ENCODE assay signal across 8 cellular contexts in the genomic region with DNA sequence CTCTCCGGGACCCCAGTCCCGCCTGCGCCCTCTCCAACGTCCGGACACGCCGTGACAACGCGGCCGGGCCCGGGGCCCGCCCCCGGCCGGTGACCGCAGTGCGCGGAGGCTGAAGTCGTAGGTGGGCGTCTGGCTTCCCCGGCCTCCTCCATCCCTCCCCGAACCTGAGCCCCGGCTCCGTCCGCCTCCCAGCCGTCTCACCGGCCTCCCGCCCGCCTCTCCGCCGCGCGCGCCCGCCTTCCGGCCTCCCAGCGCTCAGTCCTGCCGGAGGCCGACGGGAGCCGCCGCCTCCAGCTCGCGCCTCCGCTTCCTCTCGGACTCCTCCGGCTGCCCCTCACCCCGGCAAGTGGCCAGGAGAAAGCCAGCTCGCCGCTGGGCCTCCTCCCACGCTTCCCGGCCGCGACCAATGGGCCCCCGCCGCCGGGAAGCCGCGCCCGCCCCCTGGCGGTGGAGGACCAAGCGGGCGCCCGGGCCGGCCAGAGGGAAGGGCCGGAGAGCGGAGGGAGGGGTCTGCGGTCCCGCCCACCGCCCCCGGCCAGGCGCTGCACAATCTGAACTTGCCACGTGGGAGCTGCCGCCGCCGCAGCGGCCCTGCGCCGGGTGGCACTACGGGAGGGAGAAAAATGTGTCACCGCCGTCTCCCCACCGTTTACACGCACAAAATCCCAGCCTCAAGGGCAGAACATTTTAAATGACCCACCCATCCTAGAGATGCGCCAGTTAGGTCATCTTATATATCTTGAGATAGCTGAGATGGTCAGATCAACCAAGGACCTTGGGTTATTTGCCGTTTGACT. TPM values are rescaled to one million over a fixed set of nuclear protein-coding genes. Genes with fewer than 3 reads are reported as not detected.
DNase-seq lines count a peak whose midpoint lies in the region; ATAC-seq and TF ChIP-seq lines count a peak whose summit lies in the region.

TSS of gene FAM3C (minus strand) at position 348 of the 797 bp plus-strand sequence. CDS start 13,339 bp downstream, outside the sequence.

- peak; percentile 64 for ATAC-seq in GM21447 (IDR thresholded peaks at IDR 0.05; ENCODE audit: unreplicated experiment)

- H3K79me2 ChIP-seq in OCI-LY3 (ENCODE audit: low read length), result peaks cover 46% of the 10 kb centered on the region

- peak within 1 kb of the TSS; percentile 94 for H3K4me3 ChIP-seq in HUES64 (ENCODE audit: low read length)
- peak within 1 kb of the TSS; percentile 97 for H3K4me3 ChIP-seq in OCI-LY3 (ENCODE audit: low read length)
- peak within 1 kb of the TSS; percentile 77 for H3K4me3 ChIP-seq in epithelial cell of proximal tubule (ENCODE audit: low read depth, low read length)
- peak within 1 kb of the TSS; percentile 82 to 88 for H3K4me3 ChIP-seq in mucosa of rectum (ENCODE audit: low read length in 2 of 2)

- peak within 1 kb of the TSS; percentile 94 for H2AFZ ChIP-seq in OCI-LY3 (ENCODE audit: low read depth, low read length)

- H3K27me3 ChIP-seq in HUES64 (ENCODE audit: insufficient read depth, low read length) (no peaks in the 10 kb centered on the region), OCI-LY3 (ENCODE audit: low read depth, low read length) (no peaks in the 10 kb centered on the region), mucosa of rectum (ENCODE audit: control insufficient read depth in 2 of 2, insufficient read depth in 2 of 2, low read length in 2 of 2) (no peaks in the 10 kb centered on the region)

- H3K9me3 ChIP-seq in HUES64 (ENCODE audit: insufficient read depth, low read depth, low read length), result no peaks in the 10 kb centered on the region
- no peaks in the 10 kb centered on the region for H3K9me3 ChIP-seq in OCI-LY3 (ENCODE audit: insufficient read depth, low read length)
- H3K9me3 ChIP-seq in mucosa of rectum (ENCODE audit: control insufficient read depth in 2 of 2, low read length in 2 of 2), result no peaks in the 10 kb centered on the region

- H3K9ac ChIP-seq in HUES64 (ENCODE audit: low read depth, low read length) (peak within 1 kb of the TSS; percentile 93), OCI-LY3 (ENCODE audit: low read length) (peak within 1 kb of the TSS; percentile 76), mucosa of rectum (ENCODE audit: low read depth in 1 of 2, low read length in 2 of 2) (peak within 1 kb of the TSS; percentile 79 to 85)

- DNase-seq in DMS 273 treated with DMSO at 0.1 percent for 48 hours (lab: John Stamatoyannopoulos, UW) (peak; percentile 92), activated T-cell treated with anti-CD3 and anti-CD28 coated beads for 4 hours (peak; percentile 75), epithelial cell of proximal tubule (ENCODE audit: low read depth) (no peak)
- peak; percentile 89 for DNase-seq in stimulated activated CD8-positive, alpha-beta memory T cell treated with anti-CD3 and anti-CD28 coated beads, Interleukin-4, amount 100 ng/mL, for 48 hours

- H3K36me3 ChIP-seq in HUES64 (ENCODE audit: insufficient read depth, low read length), result peaks cover 17% of the 10 kb centered on the region; the same call in 1 of the 2 replicates
- peaks cover 16% of the 10 kb centered on the region for H3K36me3 ChIP-seq in OCI-LY3 (replicated peaks; ENCODE audit: low read depth, low read length)
- H3K36me3 ChIP-seq in mucosa of rectum (ENCODE audit: control insufficient read depth in 2 of 2, insufficient read depth in 2 of 2, low read length in 2 of 2), result no peaks in the 10 kb centered on the region

- WGBS in HUES64, result 2% methylated on average over 85 of the region's 85 CpGs

- H3K4me2 ChIP-seq in OCI-LY3 (ENCODE audit: low read length), result peak within 1 kb of the TSS; percentile 87

- H3K4me1 ChIP-seq in HUES64 (ENCODE audit: insufficient read depth, low read length), result peaks cover 13% of the 10 kb centered on the region
- peaks cover 8% of the 10 kb centered on the region; the same call in 1 of the 2 replicates for H3K4me1 ChIP-seq in OCI-LY3 (ENCODE audit: low read length)
- peaks cover 5 to 12% of the 10 kb centered on the region in 2 donors for H3K4me1 ChIP-seq in mucosa of rectum (ENCODE audit: control insufficient read depth in 2 of 2, insufficient read depth in 2 of 2, low read length in 2 of 2)

- peaks cover 16% of the 10 kb centered on the region for H4K20me1 ChIP-seq in OCI-LY3 (ENCODE audit: insufficient read depth, low read length)

- H3K27ac ChIP-seq in HUES64 (ENCODE audit: low read depth, low read length), result peak within 1 kb of the TSS; percentile 86
- H3K27ac ChIP-seq in OCI-LY3 (ENCODE audit: low read length), result peak within 1 kb of the TSS; percentile 39
- peak within 1 kb of the TSS; percentile 78 to 82 for H3K27ac ChIP-seq in mucosa of rectum (ENCODE audit: low read depth in 2 of 2, low read length in 2 of 2)

- peak; percentile 68 for TF ChIP-seq CTCF in OCI-LY3 (IDR thresholded peaks at IDR 0.05; ENCODE audit: low read depth, low read length)
- peak; percentile 77 for TF ChIP-seq CTCF in epithelial cell of proximal tubule (conservative IDR thresholded peaks at IDR 0.05; ENCODE audit: low read depth, low read length)

RNA-seq across cellular contexts. Expression of gene FAM3C, which starts in this region (rescaled TPM):
- polyA plus RNA-seq in HUES64 (2013, experiment 1 of 2), result 47.5 TPM
- 56.0 TPM for polyA plus RNA-seq in HUES64 (2013, experiment 2 of 2)
- total RNA-seq in epithelial cell of proximal tubule, result 102 and 134 TPM in 2 replicates
